Comparison of ENCODE assay signal across 8 cellular contexts in the genomic region with DNA sequence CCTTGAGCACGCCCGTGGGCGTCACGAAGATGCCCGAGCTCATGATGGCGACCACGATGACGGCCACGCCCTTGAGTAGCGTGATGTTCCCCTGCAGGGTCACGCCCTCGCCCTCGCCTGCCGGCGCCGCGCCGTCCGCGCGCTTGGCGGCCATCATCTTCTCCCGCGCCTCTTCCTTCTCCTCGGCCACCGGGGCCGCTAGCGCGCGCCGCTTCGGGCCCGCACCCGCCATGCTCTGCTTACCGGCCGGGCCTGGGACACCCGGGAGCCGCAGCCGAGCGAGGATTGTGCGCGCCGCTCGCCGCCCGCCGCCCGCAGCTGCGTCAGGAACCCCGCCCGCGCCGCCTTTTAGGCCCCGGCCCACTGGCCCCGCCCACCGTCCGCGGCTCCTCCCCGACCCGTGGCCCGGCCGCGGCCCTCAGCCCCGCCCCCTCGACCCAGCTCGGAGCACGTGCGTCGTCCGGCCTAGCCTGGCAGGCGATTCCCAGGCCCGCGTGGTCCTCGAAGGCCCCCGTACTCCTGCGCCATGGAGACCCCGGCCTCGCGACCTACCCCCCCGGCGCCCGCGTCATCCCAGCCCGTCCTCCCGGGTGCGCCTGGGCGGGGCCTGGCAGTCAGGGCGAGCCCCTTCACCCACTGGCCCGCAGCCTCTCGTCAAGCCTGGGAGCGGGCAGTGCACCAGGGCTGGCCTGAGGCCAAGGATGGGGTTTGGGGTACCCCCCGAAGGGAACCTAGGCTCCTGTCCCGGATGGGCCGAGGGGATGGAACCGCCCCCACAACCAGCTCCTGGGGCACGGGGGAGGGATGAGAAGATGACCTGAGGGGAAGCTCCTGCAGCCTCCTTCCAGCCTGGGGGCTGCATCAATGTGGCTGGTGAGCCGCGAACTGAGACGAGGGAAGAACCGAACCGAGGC.
DNase-seq lines count a peak whose midpoint lies in the region; ATAC-seq and TF ChIP-seq lines count a peak whose summit lies in the region.
"Not testable (repeated sequence)": the region's sequence is repeated elsewhere in the genome, so short reads cannot be mapped to it uniquely, and the experiment has no call there.

No MANE protein-coding gene starts in this region.

- peaks cover 29% of the 10 kb centered on the region for H3K36me3 Mint-ChIP-seq in activated T-helper 2 cell treated with anti-CD3 and anti-CD28 coated beads, Interferon-gamma antibody, Interleukin-2, Interleukin-4, amounts not matched to agents 10 μg/mL and 5 μg/mL and 100 μg/mL, durations not matched to agents 14 hours and 24 hours and 36 hours (ENCODE audit: low read depth)
- H3K36me3 Mint-ChIP-seq in natural killer cell = not testable (repeated sequence)

- peak; percentile 74 to 93 (median 83) for ATAC-seq in natural killer cell

- not testable (repeated sequence) for H3K9me3 Mint-ChIP-seq in activated T-helper 2 cell treated with anti-CD3 and anti-CD28 coated beads, Interferon-gamma antibody, Interleukin-2, Interleukin-4, amounts not matched to agents 10 μg/mL and 5 μg/mL and 100 μg/mL, durations not matched to agents 14 hours and 24 hours and 36 hours; natural killer cell

- peaks cover 20% of the 10 kb centered on the region for H3K4me1 Mint-ChIP-seq in activated T-helper 2 cell treated with anti-CD3 and anti-CD28 coated beads, Interferon-gamma antibody, Interleukin-2, Interleukin-4, amounts not matched to agents 10 μg/mL and 5 μg/mL and 100 μg/mL, durations not matched to agents 14 hours and 24 hours and 36 hours (ENCODE audit: low read depth)
- H3K4me1 Mint-ChIP-seq in natural killer cell = peaks cover 17 to 19% of the 10 kb centered on the region in 2 donors

- not testable (repeated sequence) for TF ChIP-seq CTCF in natural killer cell (IDR thresholded peaks at IDR 0.05)

- peak overlapping the region; percentile 93 for H3K4me3 Mint-ChIP-seq in activated T-helper 2 cell treated with anti-CD3 and anti-CD28 coated beads, Interferon-gamma antibody, Interleukin-2, Interleukin-4, amounts not matched to agents 10 μg/mL and 5 μg/mL and 100 μg/mL, durations not matched to agents 14 hours and 24 hours and 36 hours (ENCODE audit: low read depth)
- H3K4me3 Mint-ChIP-seq in natural killer cell = peak overlapping the region; percentile 98

- intact Hi-C loops in activated T-helper 2 cell treated with anti-CD3 and anti-CD28 coated beads, Interferon-gamma antibody, Interleukin-2, Interleukin-4, amounts not matched to agents 10 μg/mL and 5 μg/mL and 100 μg/mL, durations not matched to agents 14 hours and 24 hours and 36 hours (cut with micrococcal nuclease) = not testable (repeated sequence)
- intact Hi-C loops in natural killer cell (cut with micrococcal nuclease) = loop anchor here (10.0 kb wide), 1 partner anchor 124 kb away; no protein-coding TSS in a partner anchor

- H3K27me3 Mint-ChIP-seq in activated T-helper 2 cell treated with anti-CD3 and anti-CD28 coated beads, Interferon-gamma antibody, Interleukin-2, Interleukin-4, amounts not matched to agents 10 μg/mL and 5 μg/mL and 100 μg/mL, durations not matched to agents 14 hours and 24 hours and 36 hours (ENCODE audit: low read depth); natural killer cell (ENCODE audit: low read depth in 2 of 2): not testable (repeated sequence)

- DNase-seq in EH (ENCODE audit: low read depth) (peak; percentile 95), GOT3 (lab: John Stamatoyannopoulos, UW) (peak; percentile 89), Kasumi-1 (lab: John Stamatoyannopoulos, UW) (peak; percentile 40 to 67), RPMI8226 (peak; percentile 100), fibroblast of peridontal ligament (ENCODE audit: extremely low read depth) (peak; percentile 81), natural killer cell (peak; percentile 100)
- peak; percentile 98 for DNase-seq in activated T-helper 2 cell treated with anti-CD3 and anti-CD28 coated beads, Interferon-gamma antibody, Interleukin-2, Interleukin-4, amounts not matched to agents 10 μg/mL and 5 μg/mL and 100 μg/mL, durations not matched to agents 14 hours and 24 hours and 36 hours (ENCODE audit: low spot score)
- peak; percentile 90 to 100 (median 98) for DNase-seq in stimulated activated naive CD4-positive, alpha-beta T cell (lab: John Stamatoyannopoulos, UW)

- H3K27ac Mint-ChIP-seq in activated T-helper 2 cell treated with anti-CD3 and anti-CD28 coated beads, Interferon-gamma antibody, Interleukin-2, Interleukin-4, amounts not matched to agents 10 μg/mL and 5 μg/mL and 100 μg/mL, durations not matched to agents 14 hours and 24 hours and 36 hours = peak overlapping the region; percentile 100
- peak overlapping the region; percentile 94 to 98 for H3K27ac Mint-ChIP-seq in natural killer cell

Comparison
In these comparisons a context has a peak if more than half of its experiments do, and no peak if none do; other contexts are left out.
1. Peak in every context shown above with its lines: DNase-seq and ATAC-seq.